13 cellular contexts compared by ENCODE assay signal in genomic region chr2:84782717-84783442, GRCh38.
DNase-seq lines count a peak whose midpoint lies in the region; ATAC-seq and TF ChIP-seq lines count a peak whose summit lies in the region.
"Had no signal": no experiment of that assay in that cellular context is flagged by ENCODE, and none has a peak within 500 bp of the region (broad histone marks: within the 10 kb centered on the region; RNA-seq: fewer than 3 reads in every experiment).

No MANE protein-coding gene starts in this region.

- H3K36me3 Mint-ChIP-seq in T-helper 2 cell treated with Interferon-gamma antibody and Interleukin-4, amounts not matched to agents 5 μg/mL and 100 μg/mL, for 36 hours (ENCODE audit: low read depth) = peaks cover 27% of the 10 kb centered on the region

- H3K4me3 ChIP-seq in upper lobe of left lung (no peak overlapping the region), vagina (no peak overlapping the region)
- H3K4me3 ChIP-seq: ascending aorta had no signal

- H3K9me3 Mint-ChIP-seq in T-helper 2 cell treated with Interferon-gamma antibody and Interleukin-4, amounts not matched to agents 5 μg/mL and 100 μg/mL, for 36 hours = peaks cover 37% of the 10 kb centered on the region

- 48 to 54% methylated on average over 1 of the region's 1 CpG for WGBS in upper lobe of left lung, 2 donors

- ATAC-seq in upper lobe of left lung (ENCODE audit: low FRiP score in 2 of 2) = no peak
- no peak for ATAC-seq in GM21360 (IDR thresholded peaks at IDR 0.05; ENCODE audit: unreplicated experiment)

- TF ChIP-seq CTCF in upper lobe of left lung (IDR thresholded peaks at IDR 0.05) (no peak), vagina (IDR thresholded peaks at IDR 0.05) (no peak)

- H3K27ac ChIP-seq in upper lobe of left lung = peak overlapping the region in 3 of 4 donors; percentile 27 to 59 (median 27)
- H3K27ac ChIP-seq in vagina = no peak overlapping the region
- H3K27ac ChIP-seq: ascending aorta, parathyroid adenoma had no signal

- H3K36me3 ChIP-seq in upper lobe of left lung (no peaks in the 10 kb centered on the region), vagina (no peaks in the 10 kb centered on the region)
- H3K36me3 ChIP-seq: ascending aorta had no signal

- intact Hi-C loops in vagina (cut with DNase I) = no loop called here

- peak overlapping the region; percentile 91 for H3K27ac Mint-ChIP-seq in T-helper 2 cell treated with Interferon-gamma antibody and Interleukin-4, amounts not matched to agents 5 μg/mL and 100 μg/mL, for 36 hours

- peak overlapping the region; percentile 72 for H3K4me3 Mint-ChIP-seq in T-helper 2 cell treated with Interferon-gamma antibody and Interleukin-4, amounts not matched to agents 5 μg/mL and 100 μg/mL, for 36 hours

- TF ChIP-seq POLR2A in upper lobe of left lung (IDR thresholded peaks at IDR 0.05) (no peak), vagina (IDR thresholded peaks at IDR 0.05) (no peak)

- no peak for TF ChIP-seq EP300 in upper lobe of left lung (IDR thresholded peaks at IDR 0.05)

- H3K9me3 ChIP-seq in upper lobe of left lung (no peaks in the 10 kb centered on the region), vagina (no peaks in the 10 kb centered on the region)
- H3K9me3 ChIP-seq: ascending aorta had no signal

- H3K4me1 ChIP-seq in upper lobe of left lung (peaks cover 0 to 13% (median 3%) of the 10 kb centered on the region in 4 donors), vagina (no peaks in the 10 kb centered on the region)
- H3K4me1 ChIP-seq: ascending aorta, parathyroid adenoma had no signal

- H3K27me3 Mint-ChIP-seq in T-helper 2 cell treated with Interferon-gamma antibody and Interleukin-4, amounts not matched to agents 5 μg/mL and 100 μg/mL, for 36 hours (ENCODE audit: low read depth) = no peaks in the 10 kb centered on the region

- peaks cover 73% of the 10 kb centered on the region for H3K4me1 Mint-ChIP-seq in T-helper 2 cell treated with Interferon-gamma antibody and Interleukin-4, amounts not matched to agents 5 μg/mL and 100 μg/mL, for 36 hours (ENCODE audit: low read depth)

- DNase-seq in stimulated activated CD4-positive, alpha-beta T cell treated with anti-CD3 and anti-CD28 coated beads, Interleukin-1b, Interleukin-23, amount 100 ng/mL, for 48 hours = peak; percentile 15
- no peak for DNase-seq in stimulated activated CD4-positive, alpha-beta T cell treated with anti-CD3 and anti-CD28 coated beads, Interleukin-12 subunit alpha, Interleukin-12 subunit beta, amount 100 ng/mL, for 4 hours
- DNase-seq in T-helper 2 cell treated with Interferon-gamma antibody and Interleukin-4, amounts not matched to agents 5 μg/mL and 100 μg/mL, for 36 hours (ENCODE audit: low spot score) = peak; percentile 38
- peak; percentile 37 for DNase-seq in effector CD4-positive, alpha-beta T cell
- no peak for DNase-seq in upper lobe of left lung
- no peak for DNase-seq in vagina (ENCODE audit: extremely low spot score in 2 of 2)
- DNase-seq in SIG-M5 treated with dmso at 0.1 percent for 504 hours (lab: John Stamatoyannopoulos, UW; ENCODE audit: unreplicated experiment) = no peak
- DNase-seq: islet precursor cell, NCI-H524 treated with DMSO at 0.1 percent for 48 hours, SW 1271 had no signal

- H3K27me3 ChIP-seq in upper lobe of left lung = no peaks in the 10 kb centered on the region
- no peaks in the 10 kb centered on the region for H3K27me3 ChIP-seq in vagina
- H3K27me3 ChIP-seq: ascending aorta had no signal

Comparison
In these comparisons a context has a peak if more than half of its experiments do, and no peak if none do; other contexts are left out.
1. DNase-seq: peak in stimulated activated CD4-positive, alpha-beta T cell treated with anti-CD3 and anti-CD28 coated beads, Interleukin-1b, Interleukin-23, amount 100 ng/mL, for 48 hours (single experiment), T-helper 2 cell treated with Interferon-gamma antibody and Interleukin-4, amounts not matched to agents 5 μg/mL and 100 μg/mL, for 36 hours (single experiment) and effector CD4-positive, alpha-beta T cell (single experiment); none in stimulated activated CD4-positive, alpha-beta T cell treated with anti-CD3 and anti-CD28 coated beads, Interleukin-12 subunit alpha, Interleukin-12 subunit beta, amount 100 ng/mL, for 4 hours (single experiment), upper lobe of left lung (0 of 2), vagina (0 of 2) and SIG-M5 treated with dmso at 0.1 percent for 504 hours (single experiment).